18 cellular contexts compared by ENCODE assay signal in the genomic region with DNA sequence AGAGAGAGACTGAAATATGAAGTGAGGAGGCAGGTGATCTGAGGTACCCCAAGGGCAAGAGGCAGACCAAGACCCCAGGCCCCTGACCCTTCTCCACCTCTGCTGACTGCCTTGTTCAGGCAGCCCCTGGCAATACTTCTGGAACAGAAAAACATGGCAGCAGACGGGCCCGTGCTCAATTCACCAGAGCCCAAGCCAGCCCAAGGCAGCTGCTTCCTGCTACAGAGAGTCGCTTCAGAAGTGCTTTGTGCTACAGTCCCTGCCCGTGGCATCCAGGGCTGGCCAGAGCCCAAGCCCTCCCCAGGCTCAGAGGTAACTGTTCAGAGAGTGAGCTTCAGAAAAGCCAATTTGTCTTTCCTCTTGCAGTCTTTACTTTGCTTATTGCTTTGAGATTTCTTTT.
"Had no signal": no experiment of that assay in that cellular context is flagged by ENCODE, and none has a peak within 500 bp of the region (broad histone marks: within the 10 kb centered on the region; RNA-seq: fewer than 3 reads in every experiment).

No MANE protein-coding gene starts in this region.

- H3K4me3 ChIP-seq: gastrocnemius medialis, skin epidermis had no signal

- DNase-seq: activated CD4-positive, alpha-beta T cell treated with anti-CD3 and anti-CD28 coated beads for 1 hour; activated CD4-positive, alpha-beta T cell treated with anti-CD3 and anti-CD28 coated beads, Interleukin-2, amount 50 U/mL, for 4 hours; activated naive CD4-positive, alpha-beta T cell treated with anti-CD3 and anti-CD28 coated beads for 36 hours; activated naive CD8-positive, alpha-beta T cell treated with anti-CD3 and anti-CD28 coated beads, Interleukin-2, amount 50 U/mL, for 24 hours; activated T-cell treated with anti-CD3 and anti-CD28 coated beads, Interleukin-2, amount 50 U/mL, for 1 hour; aorta; erythroblast; gastrocnemius medialis; mesendoderm; natural killer cell; stimulated activated CD4-positive, alpha-beta T cell treated with anti-CD3 and anti-CD28 coated beads, Interleukin-15, amount 100 ng/mL, for 24 hours; stimulated activated CD4-positive, alpha-beta T cell treated with anti-CD3 and anti-CD28 coated beads, Interleukin-4, amount 100 ng/mL, for 1 hour; stimulated activated naive CD4-positive, alpha-beta T cell; T-helper 1 cell; T1000; trophoblast cell had no signal

- H3K27ac ChIP-seq: gastrocnemius medialis, neutrophil, skin epidermis had no signal

- H3K36me3 ChIP-seq: gastrocnemius medialis, neutrophil had no signal

- H3K4me1 ChIP-seq: gastrocnemius medialis had no signal

- H3K9me3 ChIP-seq: gastrocnemius medialis, neutrophil had no signal

- ATAC-seq: activated naive CD8-positive, alpha-beta T cell treated with anti-CD3 and anti-CD28 coated beads, Interleukin-2, amount 50 U/mL, for 24 hours; gastrocnemius medialis; natural killer cell had no signal

- H3K27me3 ChIP-seq: gastrocnemius medialis, neutrophil had no signal
